In the genomic region with DNA sequence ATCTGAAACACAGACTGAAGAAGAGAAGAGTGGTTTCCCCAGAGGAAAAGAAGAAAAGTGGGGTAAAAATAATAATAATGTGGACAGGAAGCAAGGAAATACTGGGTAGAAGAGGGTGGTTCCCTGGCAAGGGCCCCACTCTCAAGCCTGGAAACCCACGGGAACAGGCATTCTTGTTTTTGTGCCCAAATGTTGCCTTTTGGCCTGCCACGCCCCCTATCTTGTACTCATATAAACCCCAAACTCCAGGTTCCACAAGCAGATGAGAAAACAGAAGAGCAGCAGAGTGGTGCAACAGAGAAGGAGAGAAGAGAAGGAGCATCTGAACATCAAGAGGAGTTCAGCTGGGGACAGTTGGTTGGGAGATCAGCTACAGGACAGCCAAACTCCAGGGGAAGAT, we compare ENCODE assay signal across 25 cellular contexts. TPM values are rescaled to one million over a fixed set of nuclear protein-coding genes. Genes with fewer than 3 reads are reported as not detected.
DNase-seq lines count a peak whose midpoint lies in the region; ATAC-seq and TF ChIP-seq lines count a peak whose summit lies in the region.
"Had no signal": no experiment of that assay in that cellular context is flagged by ENCODE, and none has a peak within 500 bp of the region (broad histone marks: within the 10 kb centered on the region; RNA-seq: fewer than 3 reads in every experiment).

No MANE protein-coding gene starts in this region.

- no peak overlapping the region for H3K18ac ChIP-seq in mesenchymal stem cell (ENCODE audit: low read depth in 1 of 2, low read length in 2 of 2)

- H3K4ac ChIP-seq in mesenchymal stem cell (ENCODE audit: low read depth in 1 of 2, low read length in 2 of 2), result no peak overlapping the region

- no peak overlapping the region for H3K4me3 ChIP-seq in mesenchymal stem cell (ENCODE audit: insufficient read depth in 1 of 2, low read depth in 1 of 2, low read length in 2 of 2)
- H3K4me3 ChIP-seq in osteoblast (ENCODE audit: insufficient read depth, low read length), result no peak overlapping the region
- H3K4me3 ChIP-seq: A549; BLaER1 treated with 17β-estradiol and CSF1 and Interleukin-3, amounts not matched to agents 10 nM and 100 nM; PC-9; SJSA1 had no signal

- H3K9ac ChIP-seq in mesenchymal stem cell (ENCODE audit: low read length), result no peak overlapping the region
- H3K9ac ChIP-seq: BLaER1 treated with 17β-estradiol and CSF1 and Interleukin-3, amounts not matched to agents 10 nM and 100 nM had no signal

- no peak overlapping the region for H2BK120ac ChIP-seq in mesenchymal stem cell (ENCODE audit: low read depth, low read length)

- no peak overlapping the region for H3K14ac ChIP-seq in mesenchymal stem cell (ENCODE audit: low read length in 2 of 2)

- DNase-seq in RWPE1 (ENCODE audit: low spot score) (no peak), epithelial cell of prostate (ENCODE audit: low read depth, low spot score) (no peak), foreskin keratinocyte (no peak), mesenchymal stem cell (no peak), islet precursor cell (no peak), osteoblast (ENCODE audit: insufficient read length, low spot score, missing footprints) (no peak), H4 (ENCODE audit: low spot score) (no peak)
- DNase-seq in stimulated activated effector memory CD8-positive, alpha-beta T cell treated with anti-CD3 and anti-CD28 coated beads, Interleukin-12 subunit alpha, Interleukin-12 subunit beta, amount 100 ng/mL, for 72 hours (ENCODE audit: low spot score in 2 of 2), result no peak
- DNase-seq: AML-193; CD4-positive, alpha-beta T cell; DMS53; GOT3; HCEC 1CT; IMR-90; KG1; NCI-H1048; NCI-H1417; NCI-H1694; NCI-H2029 treated with DMSO at 0.1 percent for 48 hours; NCI-H526 treated with DMSO at 0.1 percent for 48 hours; PC-9; Right ventricle myocardium superior had no signal

- H4K20me1 ChIP-seq in osteoblast (ENCODE audit: insufficient read depth, low read length), result no peaks in the 10 kb centered on the region
- H4K20me1 ChIP-seq: BLaER1 treated with 17β-estradiol and CSF1 and Interleukin-3, amounts not matched to agents 10 nM and 100 nM had no signal

- H3K79me2 ChIP-seq in osteoblast (ENCODE audit: insufficient read depth, low read length), result no peaks in the 10 kb centered on the region

- H3K23ac ChIP-seq in mesenchymal stem cell (ENCODE audit: low read length in 2 of 2), result no peak overlapping the region

- H3K9me3 ChIP-seq in mesenchymal stem cell (ENCODE audit: control insufficient read depth, low read length) (no peaks in the 10 kb centered on the region), osteoblast (ENCODE audit: low read depth, low read length) (no peaks in the 10 kb centered on the region)
- H3K9me3 ChIP-seq: A549; BLaER1 treated with 17β-estradiol and CSF1 and Interleukin-3, amounts not matched to agents 10 nM and 100 nM; SJSA1 had no signal

- H3K27ac Mint-ChIP-seq in stimulated activated effector memory CD8-positive, alpha-beta T cell treated with anti-CD3 and anti-CD28 coated beads, Interleukin-12 subunit alpha, Interleukin-12 subunit beta, amount 100 ng/mL, for 72 hours, result peak overlapping the region; percentile 8
- H3K27ac Mint-ChIP-seq: CD4-positive, alpha-beta T cell had no signal

- H2BK12ac ChIP-seq in mesenchymal stem cell (ENCODE audit: low read length in 2 of 2), result no peak overlapping the region

- no peak overlapping the region for H4K8ac ChIP-seq in mesenchymal stem cell (ENCODE audit: low read length)

- no peaks in the 10 kb centered on the region for H3K36me3 Mint-ChIP-seq in stimulated activated effector memory CD8-positive, alpha-beta T cell treated with anti-CD3 and anti-CD28 coated beads, Interleukin-12 subunit alpha, Interleukin-12 subunit beta, amount 100 ng/mL, for 72 hours

- H3K4me1 ChIP-seq in foreskin keratinocyte (peaks cover 11% of the 10 kb centered on the region), mesenchymal stem cell (ENCODE audit: control insufficient read depth, insufficient read depth, low read depth, low read length) (no peaks in the 10 kb centered on the region), osteoblast (ENCODE audit: insufficient read depth, low read length) (peaks cover 10% of the 10 kb centered on the region)
- H3K4me1 ChIP-seq: SJSA1 had no signal

- H3K27ac ChIP-seq in RWPE1, result peak overlapping the region; percentile 78
- peak overlapping the region; percentile 26 for H3K27ac ChIP-seq in epithelial cell of prostate
- H3K27ac ChIP-seq in foreskin keratinocyte, result peak overlapping the region; percentile 74
- no peak overlapping the region for H3K27ac ChIP-seq in mesenchymal stem cell (ENCODE audit: low read length, poor library complexity, severe bottlenecking)
- no peak overlapping the region for H3K27ac ChIP-seq in osteoblast (ENCODE audit: low read depth, low read length)
- H3K27ac ChIP-seq: BLaER1 treated with 17β-estradiol and CSF1 and Interleukin-3, amounts not matched to agents 10 nM and 100 nM; PC-9; SJSA1 had no signal

- no peaks in the 10 kb centered on the region for H3K9me3 Mint-ChIP-seq in stimulated activated effector memory CD8-positive, alpha-beta T cell treated with anti-CD3 and anti-CD28 coated beads, Interleukin-12 subunit alpha, Interleukin-12 subunit beta, amount 100 ng/mL, for 72 hours
- H3K9me3 Mint-ChIP-seq: CD4-positive, alpha-beta T cell had no signal

- H2AK5ac ChIP-seq in mesenchymal stem cell (ENCODE audit: low read length, severe bottlenecking), result no peak overlapping the region

- POLR2A ChIA-PET in RWPE1 (lab: Yijun Ruan, JAX; ENCODE audit: low non-redundant PET), result no interaction called here

- H3K4me1 Mint-ChIP-seq in stimulated activated effector memory CD8-positive, alpha-beta T cell treated with anti-CD3 and anti-CD28 coated beads, Interleukin-12 subunit alpha, Interleukin-12 subunit beta, amount 100 ng/mL, for 72 hours, result peaks cover 22% of the 10 kb centered on the region

- H3K4me2 ChIP-seq in mesenchymal stem cell (ENCODE audit: low read length, poor library complexity, severe bottlenecking) (no peak overlapping the region), osteoblast (ENCODE audit: insufficient read depth, low read length) (no peak overlapping the region)
- H3K4me2 ChIP-seq: A549, PC-9 had no signal

- no peaks in the 10 kb centered on the region for H3K27me3 ChIP-seq in foreskin keratinocyte
- H3K27me3 ChIP-seq in mesenchymal stem cell (ENCODE audit: control insufficient read depth in 1 of 2, insufficient read depth in 1 of 2, low read length in 2 of 2), result peaks cover 3 to 6% of the 10 kb centered on the region in 2 experiments
- H3K27me3 ChIP-seq in osteoblast (ENCODE audit: insufficient read depth, low read length), result peaks cover 9% of the 10 kb centered on the region
- H3K27me3 ChIP-seq: BLaER1 treated with 17β-estradiol and CSF1 and Interleukin-3, amounts not matched to agents 10 nM and 100 nM; SJSA1 had no signal

- H2BK5ac ChIP-seq in mesenchymal stem cell (ENCODE audit: low read depth, low read length, poor library complexity, severe bottlenecking), result no peak overlapping the region

- TF ChIP-seq CTCF in RWPE1 (conservative IDR thresholded peaks at IDR 0.05; ENCODE audit: low read depth) (no peak), foreskin keratinocyte (conservative IDR thresholded peaks at IDR 0.05) (no peak), osteoblast (IDR thresholded peaks at IDR 0.05; ENCODE audit: extremely low read depth, low read depth, low read length) (no peak)

- no CpG with 5 or more reads among the region's 2 CpGs for WGBS in mesenchymal stem cell

- H3K79me1 ChIP-seq in mesenchymal stem cell (replicated peaks; ENCODE audit: low read length, poor library complexity, severe bottlenecking), result no peaks in the 10 kb centered on the region

- no peak overlapping the region for H2BK15ac ChIP-seq in mesenchymal stem cell (ENCODE audit: low read depth, poor library complexity, severe bottlenecking)

- H3K36me3 ChIP-seq in mesenchymal stem cell (ENCODE audit: control insufficient read depth in 1 of 2, insufficient read depth in 2 of 2, low read depth in 1 of 2, low read length in 2 of 2) (no peaks in the 10 kb centered on the region), osteoblast (ENCODE audit: insufficient read depth, low read length) (no peaks in the 10 kb centered on the region)
- H3K36me3 ChIP-seq: BLaER1 treated with 17β-estradiol and CSF1 and Interleukin-3, amounts not matched to agents 10 nM and 100 nM; SJSA1 had no signal

- no peak overlapping the region for H2AFZ ChIP-seq in mesenchymal stem cell (ENCODE audit: low read depth, low read length)
- H2AFZ ChIP-seq in osteoblast (ENCODE audit: low read length), result no peak overlapping the region
- H2AFZ ChIP-seq: PC-9 had no signal

- CTCF ChIA-PET in RWPE1 (lab: Yijun Ruan, JAX), result no interaction called here

- no peak for ATAC-seq in foreskin keratinocyte
- no peak for ATAC-seq in stimulated activated effector memory CD8-positive, alpha-beta T cell treated with anti-CD3 and anti-CD28 coated beads, Interleukin-12 subunit alpha, Interleukin-12 subunit beta, amount 100 ng/mL, for 72 hours
- ATAC-seq: A549 had no signal

- H4K91ac ChIP-seq in mesenchymal stem cell (ENCODE audit: low read length), result no peak overlapping the region

- no peak overlapping the region for H3K4me3 Mint-ChIP-seq in stimulated activated effector memory CD8-positive, alpha-beta T cell treated with anti-CD3 and anti-CD28 coated beads, Interleukin-12 subunit alpha, Interleukin-12 subunit beta, amount 100 ng/mL, for 72 hours
- H3K4me3 Mint-ChIP-seq: CD4-positive, alpha-beta T cell had no signal

RNA-seq across cellular contexts. Expression of gene NDUFA12, which starts 51.2 kb away (rescaled TPM):
- total RNA-seq in foreskin keratinocyte, result 181 and 189 TPM in 2 replicates
- polyA plus RNA-seq in foreskin keratinocyte, result 239 and 240 TPM in 2 replicates
- polyA plus RNA-seq in mesenchymal stem cell (2013, experiment 1 of 2), result 219 TPM
- 217 TPM for polyA plus RNA-seq in mesenchymal stem cell (2013, experiment 2 of 2)
- 49.2 and 66.6 TPM in 2 replicates for total RNA-seq in osteoblast
- total RNA-seq in H4 (2014; rRNA removed; shearing (Covaris generic)), result 413 and 426 TPM in 2 replicates

Comparison
In these comparisons a context has a peak if more than half of its experiments do, and no peak if none do; other contexts are left out.
1. H3K27ac ChIP-seq: peak in RWPE1 (single experiment), epithelial cell of prostate (single experiment) and foreskin keratinocyte (single experiment); none in mesenchymal stem cell (single experiment) and osteoblast (single experiment).